22 cellular contexts compared by ENCODE assay signal in genomic region chr12:49923878-49924610, GRCh38. TPM values are rescaled to one million over a fixed set of nuclear protein-coding genes. Genes with fewer than 3 reads are reported as not detected.
DNase-seq lines count a peak whose midpoint lies in the region; ATAC-seq lines count a peak whose summit lies in the region.
"Had no signal": no experiment of that assay in that cellular context is flagged by ENCODE, and none has a peak within 500 bp of the region (broad histone marks: within the 10 kb centered on the region; RNA-seq: fewer than 3 reads in every experiment).

No MANE protein-coding gene starts in this region.

- no peak overlapping the region for H3K27ac Mint-ChIP-seq in natural killer cell treated with Interleukin-12 subunit alpha and Interleukin-12 subunit beta and Interleukin-15 and Interleukin-18, amount 100 ng/mL, for 72 hours
- H3K27ac Mint-ChIP-seq: HFFc6 had no signal

- DNase-seq in NCI-H2227 (lab: John Stamatoyannopoulos, UW; ENCODE audit: unreplicated experiment) = peak; percentile 53
- no peak for DNase-seq in NCI-H2227 treated with DMSO at 0.1 percent for 48 hours (lab: John Stamatoyannopoulos, UW)
- peak; percentile 35 for DNase-seq in ecto neural progenitor cell (ENCODE audit: low spot score)
- DNase-seq in right cardiac atrium = peak; percentile 63 to 80 (median 73)
- no peak for DNase-seq in sciatic nerve (ENCODE audit: low spot score)
- no peak for DNase-seq in natural killer cell treated with Interleukin-12 subunit alpha and Interleukin-12 subunit beta and Interleukin-15 and Interleukin-18, amount 100 ng/mL, for 72 hours (ENCODE audit: low spot score)
- DNase-seq in Karpas-422 = no peak
- DNase-seq: CD8-positive, alpha-beta memory T cell; DND-41; GDM1; HFFc6; MG63; NCI-H1092 treated with DMSO at 0.1 percent for 48 hours; NCI-H1694; NCI-H2107; NCI-H446 treated with DMSO at 0.1 percent for 48 hours; NCI-H748 treated with DMSO at 0.1 percent for 48 hours had no signal

- ATAC-seq in right cardiac atrium (peak; percentile 38 to 44), sciatic nerve (peak; percentile 31), GM18870 (IDR thresholded peaks at IDR 0.05; ENCODE audit: unreplicated experiment) (no peak)
- ATAC-seq in natural killer cell treated with Interleukin-12 subunit alpha and Interleukin-12 subunit beta and Interleukin-15 and Interleukin-18, amount 100 ng/mL, for 72 hours = no peak

- no peaks in the 10 kb centered on the region for H3K9me2 ChIP-seq in Karpas-422 (replicated peaks; ENCODE audit: insufficient read depth, low read length)

- no peak overlapping the region for H3K9ac ChIP-seq in Karpas-422 (ENCODE audit: low read length)
- H3K9ac ChIP-seq: BLaER1, KMS-11 had no signal

- H3K9me3 Mint-ChIP-seq in natural killer cell treated with Interleukin-12 subunit alpha and Interleukin-12 subunit beta and Interleukin-15 and Interleukin-18, amount 100 ng/mL, for 72 hours = no peaks in the 10 kb centered on the region
- H3K9me3 Mint-ChIP-seq: CD8-positive, alpha-beta memory T cell; HFFc6 had no signal

- no peak overlapping the region for H3K4me3 Mint-ChIP-seq in natural killer cell treated with Interleukin-12 subunit alpha and Interleukin-12 subunit beta and Interleukin-15 and Interleukin-18, amount 100 ng/mL, for 72 hours
- H3K4me3 Mint-ChIP-seq: CD8-positive, alpha-beta memory T cell; HFFc6 had no signal

- H3K36me3 Mint-ChIP-seq in natural killer cell treated with Interleukin-12 subunit alpha and Interleukin-12 subunit beta and Interleukin-15 and Interleukin-18, amount 100 ng/mL, for 72 hours = no peaks in the 10 kb centered on the region
- H3K36me3 Mint-ChIP-seq: CD8-positive, alpha-beta memory T cell had no signal

- no peaks in the 10 kb centered on the region for H4K20me1 ChIP-seq in Karpas-422 (ENCODE audit: insufficient read depth, low read depth, low read length)
- H4K20me1 ChIP-seq: BLaER1 had no signal

- no peak overlapping the region for H3K4me2 ChIP-seq in Karpas-422 (ENCODE audit: low read depth, low read length, poor library complexity, severe bottlenecking)
- H3K4me2 ChIP-seq: BLaER1, KMS-11 had no signal

- H3K27me3 ChIP-seq in right cardiac atrium (ENCODE audit: control insufficient read depth, insufficient read depth) (no peaks in the 10 kb centered on the region), Karpas-422 (ENCODE audit: low read length) (no peaks in the 10 kb centered on the region)
- H3K27me3 ChIP-seq: BLaER1, MG63 had no signal

- H3K79me2 ChIP-seq in Karpas-422 (ENCODE audit: low read length) = no peaks in the 10 kb centered on the region

- H3K4me1 ChIP-seq in right cardiac atrium (ENCODE audit: control insufficient read depth, insufficient read depth, low read length) (peaks cover 2% of the 10 kb centered on the region), Karpas-422 (ENCODE audit: low read length) (no peaks in the 10 kb centered on the region)
- H3K4me1 ChIP-seq: BLaER1 had no signal

- no peak overlapping the region for H3K4me3 ChIP-seq in right cardiac atrium (ENCODE audit: low read length)
- H3K4me3 ChIP-seq in Karpas-422 (ENCODE audit: low read length) = no peak overlapping the region
- H3K4me3 ChIP-seq: BLaER1, MG63 had no signal

- peaks cover 0 to 15% of the 10 kb centered on the region in 2 donors for H3K27me3 Mint-ChIP-seq in natural killer cell treated with Interleukin-12 subunit alpha and Interleukin-12 subunit beta and Interleukin-15 and Interleukin-18, amount 100 ng/mL, for 72 hours

- H3K27ac ChIP-seq in right cardiac atrium (ENCODE audit: low read length) = peak overlapping the region; percentile 14
- H3K27ac ChIP-seq in Karpas-422 (ENCODE audit: low read length) = no peak overlapping the region
- H3K27ac ChIP-seq: 22Rv1, BLaER1, KMS-11 had no signal

- no peaks in the 10 kb centered on the region for H3K9me3 ChIP-seq in right cardiac atrium (ENCODE audit: control insufficient read depth, low read length)
- H3K9me3 ChIP-seq in Karpas-422 (ENCODE audit: low read length) = no peaks in the 10 kb centered on the region
- H3K9me3 ChIP-seq: BLaER1, MG63 had no signal

- no peaks in the 10 kb centered on the region for H3K36me3 ChIP-seq in Karpas-422 (ENCODE audit: insufficient read depth, low read length)
- H3K36me3 ChIP-seq: BLaER1, MG63 had no signal

- WGBS in right cardiac atrium = 77% methylated on average over 16 of the region's 16 CpGs

- H3K4me1 Mint-ChIP-seq in natural killer cell treated with Interleukin-12 subunit alpha and Interleukin-12 subunit beta and Interleukin-15 and Interleukin-18, amount 100 ng/mL, for 72 hours (ENCODE audit: low read depth in 2 of 2) = no peaks in the 10 kb centered on the region
- H3K4me1 Mint-ChIP-seq: CD8-positive, alpha-beta memory T cell had no signal

- no peak overlapping the region for H2AFZ ChIP-seq in Karpas-422 (ENCODE audit: low read length)

- intact Hi-C loops in right cardiac atrium (cut with DNase I) (no loop called here), sciatic nerve (cut with DNase I) (no loop called here)

RNA-seq across cellular contexts. Expression of gene FAIM2, which starts 20.3 kb away (rescaled TPM):
- total RNA-seq in right cardiac atrium (10 to 100 TPM; 10.4 to 31.1 (median 17.4) TPM), sciatic nerve (107 TPM)
- polyA plus RNA-seq in right cardiac atrium = 37.4 TPM
- under 1 TPM in 1 of 2 donors, not detected in 1; 0.50 TPM for total RNA-seq in natural killer cell treated with Interleukin-12 subunit alpha and Interleukin-12 subunit beta and Interleukin-15 and Interleukin-18, amount 100 ng/mL, for 72 hours
- 27.4 and 49.8 TPM in 2 replicates for total RNA-seq in Karpas-422 (2014; rRNA removed; shearing (Covaris generic); ENCODE audit: low replicate concordance)

RNA-seq across cellular contexts. Expression of gene AQP2, which starts 26.5 kb away (rescaled TPM):
- 1 to 10 TPM in 1 of 4 donors, under 1 TPM in 3; 0.17 to 1.1 (median 0.52) TPM for total RNA-seq in right cardiac atrium
- polyA plus RNA-seq in right cardiac atrium = 0.77 TPM
- total RNA-seq in sciatic nerve = not detected
- not detected for total RNA-seq in natural killer cell treated with Interleukin-12 subunit alpha and Interleukin-12 subunit beta and Interleukin-15 and Interleukin-18, amount 100 ng/mL, for 72 hours
- 0.07 and 0.63 TPM in 2 replicates for total RNA-seq in Karpas-422 (2014; rRNA removed; shearing (Covaris generic); ENCODE audit: low replicate concordance)
- total RNA-seq: CD8-positive, alpha-beta memory T cell; H1; HFFc6 had no signal
- polyA plus RNA-seq: CD8-positive, alpha-beta memory T cell; H1 had no signal

RNA-seq across cellular contexts. Expression of gene AQP5, which starts 37.6 kb away (rescaled TPM):
- 1 to 10 TPM; 2.0 to 7.0 (median 2.8) TPM for total RNA-seq in right cardiac atrium
- polyA plus RNA-seq in right cardiac atrium = 6.7 TPM
- 0.71 TPM for total RNA-seq in sciatic nerve
- not detected for total RNA-seq in natural killer cell treated with Interleukin-12 subunit alpha and Interleukin-12 subunit beta and Interleukin-15 and Interleukin-18, amount 100 ng/mL, for 72 hours
- total RNA-seq in Karpas-422 (2014; rRNA removed; shearing (Covaris generic); ENCODE audit: low replicate concordance) = 0.97 and 4.5 TPM in 2 replicates
- total RNA-seq: CD8-positive, alpha-beta memory T cell; HFFc6 had no signal
- polyA plus RNA-seq: CD8-positive, alpha-beta memory T cell had no signal

RNA-seq across cellular contexts. Expression of gene AQP6, which starts 48.7 kb away (rescaled TPM):
- under 1 TPM in 3 of 4 donors, not detected in 1; 0.15 to 0.25 (median 0.17) TPM for total RNA-seq in right cardiac atrium
- 0.32 TPM for polyA plus RNA-seq in right cardiac atrium
- 0.27 TPM for total RNA-seq in sciatic nerve
- total RNA-seq in natural killer cell treated with Interleukin-12 subunit alpha and Interleukin-12 subunit beta and Interleukin-15 and Interleukin-18, amount 100 ng/mL, for 72 hours = not detected
- 0.04 and 0.79 TPM in 2 replicates for total RNA-seq in Karpas-422 (2014; rRNA removed; shearing (Covaris generic); ENCODE audit: low replicate concordance)
- total RNA-seq: CD8-positive, alpha-beta memory T cell; HFFc6 had no signal
- polyA plus RNA-seq: CD8-positive, alpha-beta memory T cell had no signal

Comparison
In these comparisons a context has a peak if more than half of its experiments do, and no peak if none do; other contexts are left out.
1. DNase-seq: peak in NCI-H2227 (single experiment), ecto neural progenitor cell (single experiment) and right cardiac atrium (3 of 3); none in NCI-H2227 treated with DMSO at 0.1 percent for 48 hours (single experiment), sciatic nerve (single experiment), natural killer cell treated with Interleukin-12 subunit alpha and Interleukin-12 subunit beta and Interleukin-15 and Interleukin-18, amount 100 ng/mL, for 72 hours (single experiment) and Karpas-422 (single experiment).
2. ATAC-seq: peak in right cardiac atrium (2 of 2) and sciatic nerve (single experiment); none in natural killer cell treated with Interleukin-12 subunit alpha and Interleukin-12 subunit beta and Interleukin-15 and Interleukin-18, amount 100 ng/mL, for 72 hours (0 of 2) and GM18870 (single experiment).
3. RNA of gene FAIM2, which starts 20.3 kb away (total RNA-seq): 107 TPM in sciatic nerve (single experiment), 27.4 to 49.8 TPM in Karpas-422 and 10.4 to 31.1 TPM in right cardiac atrium; 0.50 TPM in natural killer cell treated with Interleukin-12 subunit alpha and Interleukin-12 subunit beta and Interleukin-15 and Interleukin-18, amount 100 ng/mL, for 72 hours; every median in the first group is over 4 times any median in the second.